1 cellular context compared by ENCODE assay signal in the genomic region with DNA sequence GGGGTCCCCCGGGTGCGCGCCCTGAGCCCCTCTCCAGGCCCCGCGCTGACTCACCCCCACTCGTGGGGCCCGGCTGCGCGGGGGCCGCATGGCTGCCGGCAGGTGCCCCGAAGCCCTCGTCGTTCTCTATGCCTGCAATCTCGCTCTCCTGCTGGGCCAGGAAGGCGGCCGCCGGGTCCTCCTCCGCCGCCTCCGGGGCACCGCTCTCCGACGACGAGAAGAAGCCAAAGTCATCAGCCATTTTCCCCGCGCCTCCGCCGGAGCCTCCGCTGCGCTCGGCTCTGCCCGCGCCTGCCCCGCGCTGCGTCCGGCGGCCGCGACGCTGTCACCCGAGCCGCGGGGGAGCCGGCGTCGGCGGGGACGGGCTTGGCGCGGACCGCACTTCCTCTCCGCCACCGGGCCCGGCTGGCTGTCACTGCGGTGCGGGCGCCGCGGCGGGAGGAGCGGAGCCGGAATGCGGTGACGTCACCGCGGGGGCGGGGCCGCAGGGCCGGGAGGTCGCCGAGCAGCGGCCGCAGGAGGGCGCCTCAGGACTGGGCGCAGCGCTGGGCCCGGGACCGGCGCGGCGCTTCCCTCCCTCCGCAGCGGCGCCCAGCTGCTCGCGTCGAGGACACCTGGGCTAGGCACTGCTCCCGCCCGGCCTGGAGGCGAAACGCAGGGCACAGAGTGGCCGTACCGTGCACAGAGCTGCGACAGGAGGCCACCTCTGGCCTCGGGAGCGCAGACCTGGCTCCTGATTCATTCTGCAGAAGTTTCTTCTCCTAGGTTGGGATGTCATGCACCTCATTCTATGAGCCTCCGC.
TF ChIP-seq lines count a peak whose summit lies in the region.

A gene with protein sequence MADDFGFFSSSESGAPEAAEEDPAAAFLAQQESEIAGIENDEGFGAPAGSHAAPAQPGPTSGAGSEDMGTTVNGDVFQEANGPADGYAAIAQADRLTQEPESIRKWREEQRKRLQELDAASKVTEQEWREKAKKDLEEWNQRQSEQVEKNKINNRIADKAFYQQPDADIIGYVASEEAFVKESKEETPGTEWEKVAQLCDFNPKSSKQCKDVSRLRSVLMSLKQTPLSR (minus strand): TSS at position 417 of the 802 bp plus-strand sequence. CDS start 176 bp downstream, at position 241.

TF ChIP-seq in HepG2, 621 proteins besides CTCF, POLR2A, EP300 and RAD21 (continued from another document and continues in another):
- TF ChIP-seq, protein P1, sequence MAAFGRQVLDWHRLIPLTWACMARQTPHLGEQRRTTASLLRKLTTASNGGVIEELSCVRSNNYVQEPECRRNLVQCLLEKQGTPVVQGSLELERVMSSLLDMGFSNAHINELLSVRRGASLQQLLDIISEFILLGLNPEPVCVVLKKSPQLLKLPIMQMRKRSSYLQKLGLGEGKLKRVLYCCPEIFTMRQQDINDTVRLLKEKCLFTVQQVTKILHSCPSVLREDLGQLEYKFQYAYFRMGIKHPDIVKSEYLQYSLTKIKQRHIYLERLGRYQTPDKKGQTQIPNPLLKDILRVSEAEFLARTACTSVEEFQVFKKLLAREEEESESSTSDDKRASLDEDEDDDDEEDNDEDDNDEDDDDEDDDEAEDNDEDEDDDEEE (CRISPR knock-in tag; IDR thresholded peaks at IDR 0.05): no peak
- no peak for TF ChIP-seq KLF15 (CRISPR knock-in tag; IDR thresholded peaks at IDR 0.05; ENCODE audit: borderline replicate concordance)
- no peak for TF ChIP-seq BRD4 (CRISPR knock-in tag; IDR thresholded peaks at IDR 0.05)
- TF ChIP-seq ZFP62 (CRISPR knock-in tag; IDR thresholded peaks at IDR 0.05): no peak
- TF ChIP-seq, protein P2, sequence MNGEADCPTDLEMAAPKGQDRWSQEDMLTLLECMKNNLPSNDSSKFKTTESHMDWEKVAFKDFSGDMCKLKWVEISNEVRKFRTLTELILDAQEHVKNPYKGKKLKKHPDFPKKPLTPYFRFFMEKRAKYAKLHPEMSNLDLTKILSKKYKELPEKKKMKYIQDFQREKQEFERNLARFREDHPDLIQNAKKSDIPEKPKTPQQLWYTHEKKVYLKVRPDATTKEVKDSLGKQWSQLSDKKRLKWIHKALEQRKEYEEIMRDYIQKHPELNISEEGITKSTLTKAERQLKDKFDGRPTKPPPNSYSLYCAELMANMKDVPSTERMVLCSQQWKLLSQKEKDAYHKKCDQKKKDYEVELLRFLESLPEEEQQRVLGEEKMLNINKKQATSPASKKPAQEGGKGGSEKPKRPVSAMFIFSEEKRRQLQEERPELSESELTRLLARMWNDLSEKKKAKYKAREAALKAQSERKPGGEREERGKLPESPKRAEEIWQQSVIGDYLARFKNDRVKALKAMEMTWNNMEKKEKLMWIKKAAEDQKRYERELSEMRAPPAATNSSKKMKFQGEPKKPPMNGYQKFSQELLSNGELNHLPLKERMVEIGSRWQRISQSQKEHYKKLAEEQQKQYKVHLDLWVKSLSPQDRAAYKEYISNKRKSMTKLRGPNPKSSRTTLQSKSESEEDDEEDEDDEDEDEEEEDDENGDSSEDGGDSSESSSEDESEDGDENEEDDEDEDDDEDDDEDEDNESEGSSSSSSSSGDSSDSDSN (CRISPR knock-in tag; IDR thresholded peaks at IDR 0.05): peak; percentile 92
- TF ChIP-seq ZBTB7B (CRISPR knock-in tag; IDR thresholded peaks at IDR 0.05): no peak
- TF ChIP-seq ZNF24 (IDR thresholded peaks at IDR 0.05): 0 out of 2 replicates have a peak, but pooled peaks have one; percentile 31
- TF ChIP-seq ZNF260 (CRISPR knock-in tag; IDR thresholded peaks at IDR 0.05; ENCODE audit: borderline replicate concordance, low read depth): no peak
- TF ChIP-seq ZBTB20 (CRISPR knock-in tag; IDR thresholded peaks at IDR 0.05; ENCODE audit: borderline replicate concordance, low read depth): 0 out of 2 replicates have a peak, but pooled peaks have one; percentile 14
- TF ChIP-seq ZNF296 (CRISPR knock-in tag; conservative IDR thresholded peaks at IDR 0.05): no peak
- no peak for TF ChIP-seq ZNF205 (CRISPR knock-in tag; IDR thresholded peaks at IDR 0.05)
- TF ChIP-seq, protein P3, sequence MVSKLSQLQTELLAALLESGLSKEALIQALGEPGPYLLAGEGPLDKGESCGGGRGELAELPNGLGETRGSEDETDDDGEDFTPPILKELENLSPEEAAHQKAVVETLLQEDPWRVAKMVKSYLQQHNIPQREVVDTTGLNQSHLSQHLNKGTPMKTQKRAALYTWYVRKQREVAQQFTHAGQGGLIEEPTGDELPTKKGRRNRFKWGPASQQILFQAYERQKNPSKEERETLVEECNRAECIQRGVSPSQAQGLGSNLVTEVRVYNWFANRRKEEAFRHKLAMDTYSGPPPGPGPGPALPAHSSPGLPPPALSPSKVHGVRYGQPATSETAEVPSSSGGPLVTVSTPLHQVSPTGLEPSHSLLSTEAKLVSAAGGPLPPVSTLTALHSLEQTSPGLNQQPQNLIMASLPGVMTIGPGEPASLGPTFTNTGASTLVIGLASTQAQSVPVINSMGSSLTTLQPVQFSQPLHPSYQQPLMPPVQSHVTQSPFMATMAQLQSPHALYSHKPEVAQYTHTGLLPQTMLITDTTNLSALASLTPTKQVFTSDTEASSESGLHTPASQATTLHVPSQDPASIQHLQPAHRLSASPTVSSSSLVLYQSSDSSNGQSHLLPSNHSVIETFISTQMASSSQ (IDR thresholded peaks at IDR 0.05; ENCODE audit: low read depth): no peak
- TF ChIP-seq, protein P3 (CRISPR knock-in tag; IDR thresholded peaks at IDR 0.05; ENCODE audit: borderline replicate concordance): peak; percentile 29; the same call in 1 of the 2 replicates
- no peak for TF ChIP-seq ZNF598 (CRISPR knock-in tag; IDR thresholded peaks at IDR 0.05; ENCODE audit: borderline replicate concordance)
- no peak for TF ChIP-seq GLI4 (CRISPR knock-in tag; IDR thresholded peaks at IDR 0.05; ENCODE audit: borderline replicate concordance)
- no peak for TF ChIP-seq ZNF83 (CRISPR knock-in tag; IDR thresholded peaks at IDR 0.05; ENCODE audit: borderline replicate concordance)
- TF ChIP-seq, protein P4, sequence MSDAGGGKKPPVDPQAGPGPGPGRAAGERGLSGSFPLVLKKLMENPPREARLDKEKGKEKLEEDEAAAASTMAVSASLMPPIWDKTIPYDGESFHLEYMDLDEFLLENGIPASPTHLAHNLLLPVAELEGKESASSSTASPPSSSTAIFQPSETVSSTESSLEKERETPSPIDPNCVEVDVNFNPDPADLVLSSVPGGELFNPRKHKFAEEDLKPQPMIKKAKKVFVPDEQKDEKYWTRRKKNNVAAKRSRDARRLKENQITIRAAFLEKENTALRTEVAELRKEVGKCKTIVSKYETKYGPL (CRISPR knock-in tag; IDR thresholded peaks at IDR 0.05): no peak
- TF ChIP-seq ZC3H13 (CRISPR knock-in tag; IDR thresholded peaks at IDR 0.05): no peak
- TF ChIP-seq, protein P5, sequence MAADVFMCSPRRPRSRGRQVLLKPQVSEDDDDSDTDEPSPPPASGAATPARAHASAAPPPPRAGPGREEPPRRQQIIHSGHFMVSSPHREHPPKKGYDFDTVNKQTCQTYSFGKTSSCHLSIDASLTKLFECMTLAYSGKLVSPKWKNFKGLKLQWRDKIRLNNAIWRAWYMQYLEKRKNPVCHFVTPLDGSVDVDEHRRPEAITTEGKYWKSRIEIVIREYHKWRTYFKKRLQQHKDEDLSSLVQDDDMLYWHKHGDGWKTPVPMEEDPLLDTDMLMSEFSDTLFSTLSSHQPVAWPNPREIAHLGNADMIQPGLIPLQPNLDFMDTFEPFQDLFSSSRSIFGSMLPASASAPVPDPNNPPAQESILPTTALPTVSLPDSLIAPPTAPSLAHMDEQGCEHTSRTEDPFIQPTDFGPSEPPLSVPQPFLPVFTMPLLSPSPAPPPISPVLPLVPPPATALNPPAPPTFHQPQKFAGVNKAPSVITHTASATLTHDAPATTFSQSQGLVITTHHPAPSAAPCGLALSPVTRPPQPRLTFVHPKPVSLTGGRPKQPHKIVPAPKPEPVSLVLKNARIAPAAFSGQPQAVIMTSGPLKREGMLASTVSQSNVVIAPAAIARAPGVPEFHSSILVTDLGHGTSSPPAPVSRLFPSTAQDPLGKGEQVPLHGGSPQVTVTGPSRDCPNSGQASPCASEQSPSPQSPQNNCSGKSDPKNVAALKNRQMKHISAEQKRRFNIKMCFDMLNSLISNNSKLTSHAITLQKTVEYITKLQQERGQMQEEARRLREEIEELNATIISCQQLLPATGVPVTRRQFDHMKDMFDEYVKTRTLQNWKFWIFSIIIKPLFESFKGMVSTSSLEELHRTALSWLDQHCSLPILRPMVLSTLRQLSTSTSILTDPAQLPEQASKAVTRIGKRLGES (CRISPR knock-in tag; IDR thresholded peaks at IDR 0.05; ENCODE audit: borderline replicate concordance): no peak
- no peak for TF ChIP-seq IKZF1 (IDR thresholded peaks at IDR 0.05)
- TF ChIP-seq, protein P6, sequence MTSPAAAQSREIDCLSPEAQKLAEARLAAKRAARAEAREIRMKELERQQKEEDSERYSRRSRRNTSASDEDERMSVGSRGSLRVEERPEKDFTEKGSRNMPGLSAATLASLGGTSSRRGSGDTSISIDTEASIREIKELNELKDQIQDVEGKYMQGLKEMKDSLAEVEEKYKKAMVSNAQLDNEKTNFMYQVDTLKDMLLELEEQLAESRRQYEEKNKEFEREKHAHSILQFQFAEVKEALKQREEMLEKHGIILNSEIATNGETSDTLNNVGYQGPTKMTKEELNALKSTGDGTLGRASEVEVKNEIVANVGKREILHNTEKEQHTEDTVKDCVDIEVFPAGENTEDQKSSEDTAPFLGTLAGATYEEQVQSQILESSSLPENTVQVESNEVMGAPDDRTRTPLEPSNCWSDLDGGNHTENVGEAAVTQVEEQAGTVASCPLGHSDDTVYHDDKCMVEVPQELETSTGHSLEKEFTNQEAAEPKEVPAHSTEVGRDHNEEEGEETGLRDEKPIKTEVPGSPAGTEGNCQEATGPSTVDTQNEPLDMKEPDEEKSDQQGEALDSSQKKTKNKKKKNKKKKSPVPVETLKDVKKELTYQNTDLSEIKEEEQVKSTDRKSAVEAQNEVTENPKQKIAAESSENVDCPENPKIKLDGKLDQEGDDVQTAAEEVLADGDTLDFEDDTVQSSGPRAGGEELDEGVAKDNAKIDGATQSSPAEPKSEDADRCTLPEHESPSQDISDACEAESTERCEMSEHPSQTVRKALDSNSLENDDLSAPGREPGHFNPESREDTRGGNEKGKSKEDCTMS (CRISPR knock-in tag; conservative IDR thresholded peaks at IDR 0.05): no peak
- TF ChIP-seq ZSCAN29 (CRISPR knock-in tag; conservative IDR thresholded peaks at IDR 0.05): no peak
- TF ChIP-seq HNF4G (IDR thresholded peaks at IDR 0.05; ENCODE audit: borderline replicate concordance, low read depth, low read length): peak; percentile 64; the same call in 1 of the 2 replicates
- no peak for TF ChIP-seq HNF4G (CRISPR knock-in tag; IDR thresholded peaks at IDR 0.05; ENCODE audit: borderline replicate concordance, low read depth)
- no peak for TF ChIP-seq NFKBIZ (CRISPR knock-in tag; IDR thresholded peaks at IDR 0.05)
- TF ChIP-seq ZNF143 (CRISPR knock-in tag; IDR thresholded peaks at IDR 0.05): 0 out of 2 replicates have a peak, but pooled peaks have one; percentile 19
- no peak for TF ChIP-seq ATAD3A (CRISPR knock-in tag; IDR thresholded peaks at IDR 0.05)
- TF ChIP-seq, protein P7, sequence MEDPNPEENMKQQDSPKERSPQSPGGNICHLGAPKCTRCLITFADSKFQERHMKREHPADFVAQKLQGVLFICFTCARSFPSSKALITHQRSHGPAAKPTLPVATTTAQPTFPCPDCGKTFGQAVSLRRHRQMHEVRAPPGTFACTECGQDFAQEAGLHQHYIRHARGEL (CRISPR knock-in tag; IDR thresholded peaks at IDR 0.05): no peak
- TF ChIP-seq HIVEP1 (CRISPR knock-in tag; IDR thresholded peaks at IDR 0.05): no peak
- no peak; the same call in 1 of the 2 replicates for TF ChIP-seq ZNF136 (CRISPR knock-in tag; IDR thresholded peaks at IDR 0.05; ENCODE audit: low read depth)
- no peak for TF ChIP-seq MED8 (CRISPR knock-in tag; IDR thresholded peaks at IDR 0.05; ENCODE audit: insufficient replicate concordance)
- TF ChIP-seq, protein P8, sequence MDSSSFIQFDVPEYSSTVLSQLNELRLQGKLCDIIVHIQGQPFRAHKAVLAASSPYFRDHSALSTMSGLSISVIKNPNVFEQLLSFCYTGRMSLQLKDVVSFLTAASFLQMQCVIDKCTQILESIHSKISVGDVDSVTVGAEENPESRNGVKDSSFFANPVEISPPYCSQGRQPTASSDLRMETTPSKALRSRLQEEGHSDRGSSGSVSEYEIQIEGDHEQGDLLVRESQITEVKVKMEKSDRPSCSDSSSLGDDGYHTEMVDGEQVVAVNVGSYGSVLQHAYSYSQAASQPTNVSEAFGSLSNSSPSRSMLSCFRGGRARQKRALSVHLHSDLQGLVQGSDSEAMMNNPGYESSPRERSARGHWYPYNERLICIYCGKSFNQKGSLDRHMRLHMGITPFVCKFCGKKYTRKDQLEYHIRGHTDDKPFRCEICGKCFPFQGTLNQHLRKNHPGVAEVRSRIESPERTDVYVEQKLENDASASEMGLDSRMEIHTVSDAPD (CRISPR knock-in tag; IDR thresholded peaks at IDR 0.05): no peak
- TF ChIP-seq TAF15 (IDR thresholded peaks at IDR 0.05; ENCODE audit: low read depth, low read length, poor library complexity, severe bottlenecking): no peak
- TF ChIP-seq, protein P9, sequence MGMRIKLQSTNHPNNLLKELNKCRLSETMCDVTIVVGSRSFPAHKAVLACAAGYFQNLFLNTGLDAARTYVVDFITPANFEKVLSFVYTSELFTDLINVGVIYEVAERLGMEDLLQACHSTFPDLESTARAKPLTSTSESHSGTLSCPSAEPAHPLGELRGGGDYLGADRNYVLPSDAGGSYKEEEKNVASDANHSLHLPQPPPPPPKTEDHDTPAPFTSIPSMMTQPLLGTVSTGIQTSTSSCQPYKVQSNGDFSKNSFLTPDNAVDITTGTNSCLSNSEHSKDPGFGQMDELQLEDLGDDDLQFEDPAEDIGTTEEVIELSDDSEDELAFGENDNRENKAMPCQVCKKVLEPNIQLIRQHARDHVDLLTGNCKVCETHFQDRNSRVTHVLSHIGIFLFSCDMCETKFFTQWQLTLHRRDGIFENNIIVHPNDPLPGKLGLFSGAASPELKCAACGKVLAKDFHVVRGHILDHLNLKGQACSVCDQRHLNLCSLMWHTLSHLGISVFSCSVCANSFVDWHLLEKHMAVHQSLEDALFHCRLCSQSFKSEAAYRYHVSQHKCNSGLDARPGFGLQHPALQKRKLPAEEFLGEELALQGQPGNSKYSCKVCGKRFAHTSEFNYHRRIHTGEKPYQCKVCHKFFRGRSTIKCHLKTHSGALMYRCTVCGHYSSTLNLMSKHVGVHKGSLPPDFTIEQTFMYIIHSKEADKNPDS (CRISPR knock-in tag; IDR thresholded peaks at IDR 0.05): no peak
- TF ChIP-seq ZFP36L2 (CRISPR knock-in tag; IDR thresholded peaks at IDR 0.05): no peak
- TF ChIP-seq, protein P10, sequence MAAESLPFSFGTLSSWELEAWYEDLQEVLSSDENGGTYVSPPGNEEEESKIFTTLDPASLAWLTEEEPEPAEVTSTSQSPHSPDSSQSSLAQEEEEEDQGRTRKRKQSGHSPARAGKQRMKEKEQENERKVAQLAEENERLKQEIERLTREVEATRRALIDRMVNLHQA (CRISPR knock-in tag; IDR thresholded peaks at IDR 0.05): no peak
- TF ChIP-seq MAFF (IDR thresholded peaks at IDR 0.05; ENCODE audit: low read depth, low read length): no peak
- TF ChIP-seq HNRNPLL (IDR thresholded peaks at IDR 0.05; ENCODE audit: low read depth, low read length, poor library complexity, severe bottlenecking): peak; percentile 59
